Comparison of ENCODE assay signal across 40 cellular contexts in genomic region chr3:127018306-127018828, GRCh38.
"Had no signal": no experiment of that assay in that cellular context is flagged by ENCODE, and none has a peak within 500 bp of the region (broad histone marks: within the 10 kb centered on the region; RNA-seq: fewer than 3 reads in every experiment).

No MANE protein-coding gene starts in this region.

- ATAC-seq: activated naive CD4-positive, alpha-beta T cell treated with anti-CD3 and anti-CD28 coated beads, Interleukin-2, amount 50 U/mL, for 72 hours; activated naive CD8-positive, alpha-beta T cell treated with anti-CD3 and anti-CD28 coated beads, Interleukin-2, amount 50 U/mL, for 24 hours; activated T-cell treated with anti-CD3 and anti-CD28 coated beads, Interleukin-2, amount 50 U/mL, for 4 hours; activated T-cell treated with anti-CD3 and anti-CD28 coated beads, Interleukin-2, amount 50 U/mL, for 72 hours; activated T-helper 17 cell treated with anti-CD3 and anti-CD28 coated beads, Interleukin-2, amount 50 U/mL, for 72 hours; body of pancreas had no signal

- H3K27me3 ChIP-seq: adrenal gland, ascending aorta, body of pancreas, brain microvascular endothelial cell, breast epithelium, cardiac muscle cell had no signal

- H3K4me3 ChIP-seq: adrenal gland, ascending aorta, body of pancreas, breast epithelium, cardiac muscle cell had no signal

- H3K4me1 ChIP-seq: adrenal gland, body of pancreas, breast epithelium had no signal

- H3K27ac Mint-ChIP-seq: activated naive CD4-positive, alpha-beta T cell treated with anti-CD3 and anti-CD28 coated beads for 36 hours; activated naive CD4-positive, alpha-beta T cell treated with anti-CD3 and anti-CD28 coated beads, Interleukin-2, amount 10 ng/mL, durations not matched to agents 7 days and 5 days; activated naive CD4-positive, alpha-beta T cell treated with anti-CD3 and anti-CD28 coated beads, Interleukin-2, amount 50 U/mL, for 24 hours; activated naive CD4-positive, alpha-beta T cell treated with anti-CD3 and anti-CD28 coated beads, Interleukin-2, amount 50 U/mL, for 72 hours; activated naive CD8-positive, alpha-beta T cell; activated naive CD8-positive, alpha-beta T cell treated with anti-CD3 and anti-CD28 coated beads for 36 hours; activated naive CD8-positive, alpha-beta T cell treated with anti-CD3 and anti-CD28 coated beads, Interleukin-2, amount 10 ng/mL, durations not matched to agents 7 days and 5 days; activated naive CD8-positive, alpha-beta T cell treated with anti-CD3 and anti-CD28 coated beads, Interleukin-2, amount 50 U/mL, for 24 hours; activated T-cell treated with anti-CD3 and anti-CD28 coated beads, Interleukin-2, amount 50 U/mL, for 24 hours; activated T-cell treated with anti-CD3 and anti-CD28 coated beads, Interleukin-2, amount 50 U/mL, for 72 hours; activated T-helper 1 cell treated with anti-CD3 and anti-CD28 coated beads, Interleukin-12 subunit alpha, Interleukin-12 subunit beta, Interleukin-2, Interleukin-4 antibody, amounts not matched to agents 30 ng/mL and 10 ng/mL and 1 ng/mL, durations not matched to agents 14 hours and 24 hours and 36 hours; activated T-helper 17 cell treated with anti-CD3 and anti-CD28 coated beads, Interleukin-2, amount 50 U/mL, for 72 hours; activated T-helper 2 cell treated with anti-CD3 and anti-CD28 coated beads, Interferon-gamma antibody, Interleukin-2, Interleukin-4, amounts not matched to agents 10 μg/mL and 5 μg/mL and 100 μg/mL, durations not matched to agents 14 hours and 24 hours and 36 hours had no signal

- H3K36me3 Mint-ChIP-seq: activated naive CD4-positive, alpha-beta T cell treated with anti-CD3 and anti-CD28 coated beads, Interleukin-2, amount 10 ng/mL, durations not matched to agents 7 days and 5 days; activated naive CD8-positive, alpha-beta T cell treated with anti-CD3 and anti-CD28 coated beads for 36 hours; activated naive CD8-positive, alpha-beta T cell treated with anti-CD3 and anti-CD28 coated beads, Interleukin-2, amount 10 ng/mL, durations not matched to agents 7 days and 5 days had no signal

- H3K4me3 Mint-ChIP-seq: activated naive CD4-positive, alpha-beta T cell treated with anti-CD3 and anti-CD28 coated beads for 36 hours; activated naive CD4-positive, alpha-beta T cell treated with anti-CD3 and anti-CD28 coated beads, Interleukin-2, amount 10 ng/mL, durations not matched to agents 7 days and 5 days; activated naive CD4-positive, alpha-beta T cell treated with anti-CD3 and anti-CD28 coated beads, Interleukin-2, amount 50 U/mL, for 24 hours; activated naive CD8-positive, alpha-beta T cell; activated naive CD8-positive, alpha-beta T cell treated with anti-CD3 and anti-CD28 coated beads for 36 hours; activated naive CD8-positive, alpha-beta T cell treated with anti-CD3 and anti-CD28 coated beads, Interleukin-2, amount 10 ng/mL, durations not matched to agents 7 days and 5 days; activated naive CD8-positive, alpha-beta T cell treated with anti-CD3 and anti-CD28 coated beads, Interleukin-2, amount 50 U/mL, for 24 hours; activated T-cell treated with anti-CD3 and anti-CD28 coated beads, Interleukin-2, amount 50 U/mL, for 24 hours; activated T-cell treated with anti-CD3 and anti-CD28 coated beads, Interleukin-2, amount 50 U/mL, for 4 hours; activated T-cell treated with anti-CD3 and anti-CD28 coated beads, Interleukin-2, amount 50 U/mL, for 72 hours; activated T-helper 1 cell treated with anti-CD3 and anti-CD28 coated beads, Interleukin-12 subunit alpha, Interleukin-12 subunit beta, Interleukin-2, Interleukin-4 antibody, amounts not matched to agents 30 ng/mL and 10 ng/mL and 1 ng/mL, durations not matched to agents 14 hours and 24 hours and 36 hours; activated T-helper 17 cell treated with anti-CD3 and anti-CD28 coated beads, Interleukin-2, amount 50 U/mL, for 72 hours; brain; central memory CD8-positive, alpha-beta T cell had no signal

- FAIRE-seq: astrocyte, bronchial epithelial cell had no signal

- H3K27me3 Mint-ChIP-seq: activated naive CD4-positive, alpha-beta T cell treated with anti-CD3 and anti-CD28 coated beads, Interleukin-2, amount 10 ng/mL, durations not matched to agents 7 days and 5 days; activated naive CD4-positive, alpha-beta T cell treated with anti-CD3 and anti-CD28 coated beads, Interleukin-2, amount 50 U/mL, for 24 hours; activated naive CD8-positive, alpha-beta T cell; activated naive CD8-positive, alpha-beta T cell treated with anti-CD3 and anti-CD28 coated beads for 36 hours; activated naive CD8-positive, alpha-beta T cell treated with anti-CD3 and anti-CD28 coated beads, Interleukin-2, amount 10 ng/mL, durations not matched to agents 7 days and 5 days; activated naive CD8-positive, alpha-beta T cell treated with anti-CD3 and anti-CD28 coated beads, Interleukin-2, amount 50 U/mL, for 24 hours; activated T-cell treated with anti-CD3 and anti-CD28 coated beads, Interleukin-2, amount 50 U/mL, for 24 hours; activated T-helper 17 cell treated with anti-CD3 and anti-CD28 coated beads, Interleukin-2, amount 50 U/mL, for 72 hours; brain; central memory CD8-positive, alpha-beta T cell had no signal

- DNase-seq: activated effector memory CD4-positive, alpha-beta T cell treated with anti-CD3 and anti-CD28 coated beads, Interleukin-2, amount 50 U/mL, for 16 hours; activated effector memory CD4-positive, alpha-beta T cell treated with Interleukin-2 at 50 U/mL for 16 hours; activated gamma-delta T cell; activated gamma-delta T cell treated with Interleukin-2 at 50 U/mL for 16 hours; activated naive CD4-positive, alpha-beta T cell; activated naive CD4-positive, alpha-beta T cell treated with anti-CD3 and anti-CD28 coated beads for 36 hours; activated naive CD4-positive, alpha-beta T cell treated with anti-CD3 and anti-CD28 coated beads, Interleukin-2, amount 10 ng/mL, durations not matched to agents 7 days and 5 days; activated naive CD4-positive, alpha-beta T cell treated with anti-CD3 and anti-CD28 coated beads, Interleukin-2, amount 50 U/mL, for 16 hours; activated naive CD4-positive, alpha-beta T cell treated with Interleukin-2 at 50 U/mL for 16 hours; activated naive CD8-positive, alpha-beta T cell treated with anti-CD3 and anti-CD28 coated beads for 36 hours; activated naive CD8-positive, alpha-beta T cell treated with anti-CD3 and anti-CD28 coated beads, Interleukin-2, amount 10 ng/mL, durations not matched to agents 7 days and 5 days; activated naive CD8-positive, alpha-beta T cell treated with anti-CD3 and anti-CD28 coated beads, Interleukin-2, amount 50 U/mL, for 24 hours; activated T-cell treated with anti-CD3 and anti-CD28 coated beads, Interleukin-2, amount 50 U/mL, for 1 hour; activated T-cell treated with anti-CD3 and anti-CD28 coated beads, Interleukin-2, amount 50 U/mL, for 24 hours; activated T-cell treated with anti-CD3 and anti-CD28 coated beads, Interleukin-2, amount 50 U/mL, for 4 hours; activated T-cell treated with anti-CD3 and anti-CD28 coated beads, Interleukin-2, amount 50 U/mL, for 48 hours; activated T-cell treated with anti-CD3 and anti-CD28 coated beads, Interleukin-2, amount 50 U/mL, for 72 hours; adrenal gland; amniotic stem cell; amygdala; anterior cingulate cortex; aorta; body of pancreas; brain microvascular endothelial cell; caudate nucleus; central memory CD4-positive, alpha-beta T cell; cerebellar nuclear complex had no signal

- H3K9me3 ChIP-seq: adrenal gland, ascending aorta, body of pancreas, breast epithelium had no signal

- H3K9me3 Mint-ChIP-seq: activated naive CD4-positive, alpha-beta T cell treated with anti-CD3 and anti-CD28 coated beads for 36 hours; activated naive CD4-positive, alpha-beta T cell treated with anti-CD3 and anti-CD28 coated beads, Interleukin-2, amount 10 ng/mL, durations not matched to agents 7 days and 5 days; activated naive CD4-positive, alpha-beta T cell treated with anti-CD3 and anti-CD28 coated beads, Interleukin-2, amount 50 U/mL, for 24 hours; activated naive CD4-positive, alpha-beta T cell treated with anti-CD3 and anti-CD28 coated beads, Interleukin-2, amount 50 U/mL, for 72 hours; activated naive CD8-positive, alpha-beta T cell treated with anti-CD3 and anti-CD28 coated beads for 36 hours; activated naive CD8-positive, alpha-beta T cell treated with anti-CD3 and anti-CD28 coated beads, Interleukin-2, amount 10 ng/mL, durations not matched to agents 7 days and 5 days; activated naive CD8-positive, alpha-beta T cell treated with anti-CD3 and anti-CD28 coated beads, Interleukin-2, amount 50 U/mL, for 24 hours; activated T-cell treated with anti-CD3 and anti-CD28 coated beads, Interleukin-2, amount 50 U/mL, for 24 hours; activated T-cell treated with anti-CD3 and anti-CD28 coated beads, Interleukin-2, amount 50 U/mL, for 4 hours; activated T-cell treated with anti-CD3 and anti-CD28 coated beads, Interleukin-2, amount 50 U/mL, for 72 hours; activated T-helper 1 cell treated with anti-CD3 and anti-CD28 coated beads, Interleukin-12 subunit alpha, Interleukin-12 subunit beta, Interleukin-2, Interleukin-4 antibody, amounts not matched to agents 30 ng/mL and 10 ng/mL and 1 ng/mL, durations not matched to agents 14 hours and 24 hours and 36 hours; activated T-helper 17 cell treated with anti-CD3 and anti-CD28 coated beads, Interleukin-2, amount 50 U/mL, for 72 hours; activated T-helper 2 cell treated with anti-CD3 and anti-CD28 coated beads, Interferon-gamma antibody, Interleukin-2, Interleukin-4, amounts not matched to agents 10 μg/mL and 5 μg/mL and 100 μg/mL, durations not matched to agents 14 hours and 24 hours and 36 hours; brain; central memory CD8-positive, alpha-beta T cell had no signal

- H3K27ac ChIP-seq: adrenal gland, body of pancreas, brain microvascular endothelial cell, cardiac muscle cell had no signal

- H3K4me1 Mint-ChIP-seq: activated naive CD4-positive, alpha-beta T cell treated with anti-CD3 and anti-CD28 coated beads, Interleukin-2, amount 10 ng/mL, durations not matched to agents 7 days and 5 days; activated naive CD4-positive, alpha-beta T cell treated with anti-CD3 and anti-CD28 coated beads, Interleukin-2, amount 50 U/mL, for 24 hours; activated naive CD8-positive, alpha-beta T cell treated with anti-CD3 and anti-CD28 coated beads for 36 hours; activated T-helper 17 cell treated with anti-CD3 and anti-CD28 coated beads, Interleukin-2, amount 50 U/mL, for 72 hours; central memory CD8-positive, alpha-beta T cell had no signal
